Comparison of ENCODE assay signal across 10 cellular contexts in genomic region chr1:89739013-89739843, GRCh38.
DNase-seq lines count a peak whose midpoint lies in the region; ATAC-seq and TF ChIP-seq lines count a peak whose summit lies in the region.
"Had no signal": no experiment of that assay in that cellular context is flagged by ENCODE, and none has a peak within 500 bp of the region (broad histone marks: within the 10 kb centered on the region; RNA-seq: fewer than 3 reads in every experiment).

No MANE protein-coding gene starts in this region.

- no TSS peak for BruUV-seq in Caco-2 (replicated peaks; lab: Mats Ljungman, UMichigan)

- H3K27me3 Mint-ChIP-seq in natural killer cell (ENCODE audit: low read depth in 2 of 2) (no peaks in the 10 kb centered on the region), Caco-2 (ENCODE audit: insufficient read depth, unreplicated experiment) (peaks cover under 1% of the 10 kb centered on the region)

- H3K36me3 Mint-ChIP-seq in natural killer cell (no peaks in the 10 kb centered on the region), Caco-2 (ENCODE audit: insufficient read depth, unreplicated experiment) (no peaks in the 10 kb centered on the region)

- H3K27me3 ChIP-seq in DND-41 (ENCODE audit: insufficient read depth, low read length, poor library complexity) (no peaks in the 10 kb centered on the region), Caco-2 (replicated peaks; ENCODE audit: control insufficient read depth, insufficient read depth, low read length) (no peaks in the 10 kb centered on the region; the same call in 1 of the 2 replicates)

- no peak overlapping the region for H3K9ac ChIP-seq in DND-41 (ENCODE audit: low read depth, low read length)

- H3K4me1 Mint-ChIP-seq in natural killer cell (peaks cover 34 to 43% of the 10 kb centered on the region in 2 donors), Caco-2 (ENCODE audit: low read depth, unreplicated experiment) (no peaks in the 10 kb centered on the region)

- no peaks in the 10 kb centered on the region for H4K20me1 ChIP-seq in DND-41 (ENCODE audit: insufficient read depth, low read length)

- no peaks in the 10 kb centered on the region for H3K79me2 ChIP-seq in DND-41 (ENCODE audit: insufficient read depth, low read length)

- POLR2A ChIA-PET in Caco-2 (lab: Charles Lee) = interaction anchor here (0.6 kb wide), 1 partner anchor 83 kb away, joined by 3 read pairs; no protein-coding TSS in a partner anchor

- H3K4me3 Mint-ChIP-seq in natural killer cell = peak overlapping the region; percentile 43
- no peak overlapping the region for H3K4me3 Mint-ChIP-seq in Caco-2 (ENCODE audit: unreplicated experiment)

- no peaks in the 10 kb centered on the region for H3K9me3 ChIP-seq in DND-41 (ENCODE audit: insufficient read depth, low read length, severe bottlenecking)
- H3K9me3 ChIP-seq in Caco-2 = no peaks in the 10 kb centered on the region

- DNase-seq in DND-41 = no peak
- DNase-seq in activated naive CD4-positive, alpha-beta T cell treated with anti-CD3 and anti-CD28 coated beads, Interleukin-2, amount 50 U/mL, for 16 hours = peak; percentile 37
- no peak for DNase-seq in natural killer cell
- DNase-seq in NCI-H2107 treated with DMSO at 0.1 percent for 48 hours (lab: John Stamatoyannopoulos, UW; ENCODE audit: unreplicated experiment) = no peak
- no peak for DNase-seq in Caco-2
- DNase-seq: NCI-H2227 treated with DMSO at 0.1 percent for 48 hours had no signal

- ATAC-seq in DND-41 (ENCODE audit: insufficient read depth, low read depth) = 0 out of 3 replicates have a peak, but pooled peaks have one; percentile 33
- peak; percentile 79 for ATAC-seq in HG03039 (IDR thresholded peaks at IDR 0.05; ENCODE audit: unreplicated experiment)
- peak; percentile 64 to 86 (median 74) for ATAC-seq in natural killer cell
- ATAC-seq in GM18519 (IDR thresholded peaks at IDR 0.05; ENCODE audit: low FRiP score, unreplicated experiment) = no peak
- no peak for ATAC-seq in GM18870 (IDR thresholded peaks at IDR 0.05; ENCODE audit: unreplicated experiment)

- 0 out of 2 replicates have a peak overlapping the region, but pooled peaks have one; percentile 49 for H2AFZ ChIP-seq in DND-41 (ENCODE audit: low read depth, low read length)

- TF ChIP-seq CTCF in DND-41 (IDR thresholded peaks at IDR 0.05; ENCODE audit: borderline replicate concordance, extremely low read depth, low read length, poor library complexity, severe bottlenecking) (no peak), natural killer cell (IDR thresholded peaks at IDR 0.05) (no peak), Caco-2 (IDR thresholded peaks at IDR 0.05; ENCODE audit: insufficient read depth in 1 of 2, low read depth in 1 of 2, low read length in 1 of 2, severe bottlenecking in 1 of 2, unreplicated experiment in 1 of 2) (no peak)

- H3K4me2 ChIP-seq in DND-41 (ENCODE audit: insufficient read depth, low read length) = no peak overlapping the region

- intact Hi-C loops in natural killer cell (cut with micrococcal nuclease) = loop anchor here (1.0 kb wide), 1 partner anchor 15 kb away; no protein-coding TSS in a partner anchor
- intact Hi-C loops in Caco-2 (cut with micrococcal nuclease; ENCODE audit: unreplicated experiment) = no loop called here

- H3K27ac Mint-ChIP-seq in natural killer cell = peak overlapping the region; percentile 75 to 83
- H3K27ac Mint-ChIP-seq in Caco-2 (ENCODE audit: unreplicated experiment) = no peak overlapping the region

- H3K9me3 Mint-ChIP-seq in natural killer cell = no peaks in the 10 kb centered on the region
- no peaks in the 10 kb centered on the region for H3K9me3 Mint-ChIP-seq in Caco-2 (ENCODE audit: unreplicated experiment)

- H3K4me1 ChIP-seq in DND-41 (ENCODE audit: insufficient read depth, low read length) (peaks cover 12% of the 10 kb centered on the region; the same call in 1 of the 2 replicates), Caco-2 (no peaks in the 10 kb centered on the region)

- no peak overlapping the region for H3K27ac ChIP-seq in DND-41 (ENCODE audit: low read length)

- H3K4me3 ChIP-seq in DND-41 (ENCODE audit: low read depth in 1 of 2, low read length in 2 of 2) (no peak overlapping the region), Caco-2 (ENCODE audit: low read depth, low read length) (no peak overlapping the region)
- H3K4me3 ChIP-seq: skin epidermis had no signal

- CTCF ChIA-PET in Caco-2 (lab: Charles Lee) = no interaction called here

- H3K36me3 ChIP-seq in DND-41 (ENCODE audit: insufficient read depth, low read length) (no peaks in the 10 kb centered on the region), Caco-2 (ENCODE audit: control insufficient read depth, insufficient read depth, low read length) (no peaks in the 10 kb centered on the region)

Comparison
In these comparisons a context has a peak if more than half of its experiments do, and no peak if none do; other contexts are left out.
1. ATAC-seq: peak in DND-41 (single experiment), HG03039 (single experiment) and natural killer cell (3 of 3); none in GM18519 (single experiment) and GM18870 (single experiment).